In genomic region chr19:47518854-47519253, GRCh38 we compare ENCODE assay signal across 1 cellular context.
TF ChIP-seq lines count a peak whose summit lies in the region.

No MANE protein-coding gene starts in this region.

TF ChIP-seq in GM12878, 131 proteins besides CTCF, POLR2A, EP300 and RAD21:
- TF ChIP-seq ELK1 (IDR thresholded peaks at IDR 0.05; ENCODE audit: low read depth, low read length): no peak
- no peak for TF ChIP-seq YBX1 (IDR thresholded peaks at IDR 0.05)
- TF ChIP-seq, protein P1, sequence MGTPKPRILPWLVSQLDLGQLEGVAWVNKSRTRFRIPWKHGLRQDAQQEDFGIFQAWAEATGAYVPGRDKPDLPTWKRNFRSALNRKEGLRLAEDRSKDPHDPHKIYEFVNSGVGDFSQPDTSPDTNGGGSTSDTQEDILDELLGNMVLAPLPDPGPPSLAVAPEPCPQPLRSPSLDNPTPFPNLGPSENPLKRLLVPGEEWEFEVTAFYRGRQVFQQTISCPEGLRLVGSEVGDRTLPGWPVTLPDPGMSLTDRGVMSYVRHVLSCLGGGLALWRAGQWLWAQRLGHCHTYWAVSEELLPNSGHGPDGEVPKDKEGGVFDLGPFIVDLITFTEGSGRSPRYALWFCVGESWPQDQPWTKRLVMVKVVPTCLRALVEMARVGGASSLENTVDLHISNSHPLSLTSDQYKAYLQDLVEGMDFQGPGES (IDR thresholded peaks at IDR 0.05): no peak
- TF ChIP-seq YY1 (IDR thresholded peaks at IDR 0.05; ENCODE audit: low read depth, low read length): no peak
- TF ChIP-seq ZNF274 (IDR thresholded peaks at IDR 0.05; ENCODE audit: insufficient read depth, insufficient read length): no peak
- TF ChIP-seq, protein P2, sequence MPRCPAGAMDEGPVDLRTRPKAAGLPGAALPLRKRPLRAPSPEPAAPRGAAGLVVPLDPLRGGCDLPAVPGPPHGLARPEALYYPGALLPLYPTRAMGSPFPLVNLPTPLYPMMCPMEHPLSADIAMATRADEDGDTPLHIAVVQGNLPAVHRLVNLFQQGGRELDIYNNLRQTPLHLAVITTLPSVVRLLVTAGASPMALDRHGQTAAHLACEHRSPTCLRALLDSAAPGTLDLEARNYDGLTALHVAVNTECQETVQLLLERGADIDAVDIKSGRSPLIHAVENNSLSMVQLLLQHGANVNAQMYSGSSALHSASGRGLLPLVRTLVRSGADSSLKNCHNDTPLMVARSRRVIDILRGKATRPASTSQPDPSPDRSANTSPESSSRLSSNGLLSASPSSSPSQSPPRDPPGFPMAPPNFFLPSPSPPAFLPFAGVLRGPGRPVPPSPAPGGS (IDR thresholded peaks at IDR 0.05; ENCODE audit: borderline replicate concordance, insufficient read depth, low read depth, low read length, poor library complexity, severe bottlenecking): no peak
- no peak for TF ChIP-seq SRF (IDR thresholded peaks at IDR 0.05; ENCODE audit: low read depth in 2 of 2, low read length in 2 of 2)
